In genomic region chr9:17063535-17064135, GRCh38 we compare ENCODE assay signal across 8 cellular contexts.
DNase-seq lines count a peak whose midpoint lies in the region; ATAC-seq and TF ChIP-seq lines count a peak whose summit lies in the region.

No MANE protein-coding gene starts in this region.

- H3K9me2 ChIP-seq in OCI-LY7 (ENCODE audit: insufficient read depth, low read length), result no peaks in the 10 kb centered on the region

- peak; percentile 40 for DNase-seq in DND-41
- DNase-seq in HuH-7 (ENCODE audit: low spot score), result peak; percentile 34
- peak; percentile 43 for DNase-seq in OCI-LY7 (ENCODE audit: low spot score)
- peak; percentile 64 for DNase-seq in epithelial cell of esophagus (ENCODE audit: low read depth)
- DNase-seq in naive B cell, result peak; percentile 1
- DNase-seq in NCI-H187 (lab: John Stamatoyannopoulos, UW), result no peak
- no peak for DNase-seq in activated naive CD8-positive, alpha-beta T cell treated with anti-CD3 and anti-CD28 coated beads for 36 hours

- H3K27ac ChIP-seq in DND-41 (ENCODE audit: low read length), result no peak overlapping the region
- no peak overlapping the region for H3K27ac ChIP-seq in OCI-LY7 (ENCODE audit: low read depth, low read length, poor library complexity, severe bottlenecking)

- H3K9ac ChIP-seq in DND-41 (ENCODE audit: low read depth, low read length), result no peak overlapping the region

- H2AFZ ChIP-seq in DND-41 (ENCODE audit: low read depth, low read length), result no peak overlapping the region
- H2AFZ ChIP-seq in OCI-LY7 (ENCODE audit: low read length), result no peak overlapping the region

- peaks cover 0 to under 1% (median 0%) of the 10 kb centered on the region in 7 donors for H3K9me3 Mint-ChIP-seq in naive B cell
- no peaks in the 10 kb centered on the region for H3K9me3 Mint-ChIP-seq in activated naive CD8-positive, alpha-beta T cell treated with anti-CD3 and anti-CD28 coated beads for 36 hours

- H3K4me3 ChIP-seq in DND-41 (ENCODE audit: low read depth in 1 of 2, low read length in 2 of 2), result no peak overlapping the region
- H3K4me3 ChIP-seq in OCI-LY7 (ENCODE audit: low read depth, low read length, poor library complexity, severe bottlenecking), result no peak overlapping the region
- no peak overlapping the region for H3K4me3 ChIP-seq in epithelial cell of esophagus (ENCODE audit: low read length)

- H3K27me3 Mint-ChIP-seq in naive B cell, result peaks cover 0 to 4% (median 0%) of the 10 kb centered on the region in 3 donors
- H3K27me3 Mint-ChIP-seq in activated naive CD8-positive, alpha-beta T cell treated with anti-CD3 and anti-CD28 coated beads for 36 hours, result peaks cover 7% of the 10 kb centered on the region

- intact Hi-C loops in OCI-LY7 (cut with micrococcal nuclease; ENCODE audit: unreplicated experiment), result no loop called here

- H3K27ac Mint-ChIP-seq in naive B cell, result no peak overlapping the region
- no peak overlapping the region for H3K27ac Mint-ChIP-seq in activated naive CD8-positive, alpha-beta T cell treated with anti-CD3 and anti-CD28 coated beads for 36 hours

- H3K4me3 Mint-ChIP-seq in naive B cell, result no peak overlapping the region
- H3K4me3 Mint-ChIP-seq in activated naive CD8-positive, alpha-beta T cell treated with anti-CD3 and anti-CD28 coated beads for 36 hours, result no peak overlapping the region

- H4K20me1 ChIP-seq in DND-41 (ENCODE audit: insufficient read depth, low read length) (no peaks in the 10 kb centered on the region), OCI-LY7 (ENCODE audit: insufficient read depth, low read length) (no peaks in the 10 kb centered on the region)

- no peaks in the 10 kb centered on the region for H3K27me3 ChIP-seq in DND-41 (ENCODE audit: insufficient read depth, low read length, poor library complexity)

- no peaks in the 10 kb centered on the region for H3K79me2 ChIP-seq in DND-41 (ENCODE audit: insufficient read depth, low read length)
- H3K79me2 ChIP-seq in OCI-LY7 (ENCODE audit: insufficient read depth, low read depth, low read length), result no peaks in the 10 kb centered on the region

- no TSS peak for BruUV-seq in OCI-LY7 (replicated peaks; lab: Mats Ljungman, UMichigan)

- no peaks in the 10 kb centered on the region for H3K36me3 Mint-ChIP-seq in naive B cell
- H3K36me3 Mint-ChIP-seq in activated naive CD8-positive, alpha-beta T cell treated with anti-CD3 and anti-CD28 coated beads for 36 hours, result no peaks in the 10 kb centered on the region

- ATAC-seq in DND-41 (ENCODE audit: insufficient read depth, low read depth) (peak; percentile 98), GM21360 (IDR thresholded peaks at IDR 0.05; ENCODE audit: unreplicated experiment) (peak; percentile 92), naive B cell (ENCODE audit: low read depth in 2 of 2) (no peak)

- CTCF ChIA-PET in OCI-LY7 (lab: Charles Lee; ENCODE audit: unreplicated experiment), result no interaction called here

- H3K4me2 ChIP-seq in DND-41 (ENCODE audit: insufficient read depth, low read length), result no peak overlapping the region
- H3K4me2 ChIP-seq in OCI-LY7 (ENCODE audit: low read length), result no peak overlapping the region

- no peaks in the 10 kb centered on the region for H3K4me1 Mint-ChIP-seq in naive B cell
- no peaks in the 10 kb centered on the region for H3K4me1 Mint-ChIP-seq in activated naive CD8-positive, alpha-beta T cell treated with anti-CD3 and anti-CD28 coated beads for 36 hours

- no peaks in the 10 kb centered on the region for H3K36me3 ChIP-seq in DND-41 (ENCODE audit: insufficient read depth, low read length)
- no peaks in the 10 kb centered on the region for H3K36me3 ChIP-seq in OCI-LY7 (ENCODE audit: insufficient read depth, low read length)

- POLR2A ChIA-PET in OCI-LY7 (lab: Charles Lee), result interaction anchor here (0.7 kb wide), 1 partner anchor 744 kb away, joined by 3 read pairs; no protein-coding TSS in a partner anchor

- H3K4me1 ChIP-seq in DND-41 (ENCODE audit: insufficient read depth, low read length) (no peaks in the 10 kb centered on the region), OCI-LY7 (ENCODE audit: insufficient read depth, low read length, poor library complexity, severe bottlenecking) (no peaks in the 10 kb centered on the region)

- H3K9me3 ChIP-seq in DND-41 (ENCODE audit: insufficient read depth, low read length, severe bottlenecking) (no peaks in the 10 kb centered on the region), OCI-LY7 (ENCODE audit: low read length) (no peaks in the 10 kb centered on the region)

- TF ChIP-seq CTCF in DND-41 (IDR thresholded peaks at IDR 0.05; ENCODE audit: borderline replicate concordance, extremely low read depth, low read length, poor library complexity, severe bottlenecking) (peak; percentile 84), OCI-LY7 (conservative IDR thresholded peaks at IDR 0.05; ENCODE audit: low read length) (peak; percentile 88), epithelial cell of esophagus (IDR thresholded peaks at IDR 0.05; ENCODE audit: insufficient read depth, low read depth, low read length, missing control alignments) (peak; percentile 87)

Comparison
In these comparisons a context has a peak if more than half of its experiments do, and no peak if none do; other contexts are left out.
1. ATAC-seq: peak in DND-41 (single experiment) and GM21360 (single experiment); none in naive B cell (0 of 2).
2. DNase-seq: peak in DND-41 (single experiment), HuH-7 (single experiment), OCI-LY7 (single experiment), epithelial cell of esophagus (single experiment) and naive B cell (single experiment); none in NCI-H187 (0 of 2) and activated naive CD8-positive, alpha-beta T cell treated with anti-CD3 and anti-CD28 coated beads for 36 hours (single experiment).
3. Peak in every context shown above with its lines, with median percentiles within 50 percentile points of each other: CTCF ChIP-seq.